In the genomic region with DNA sequence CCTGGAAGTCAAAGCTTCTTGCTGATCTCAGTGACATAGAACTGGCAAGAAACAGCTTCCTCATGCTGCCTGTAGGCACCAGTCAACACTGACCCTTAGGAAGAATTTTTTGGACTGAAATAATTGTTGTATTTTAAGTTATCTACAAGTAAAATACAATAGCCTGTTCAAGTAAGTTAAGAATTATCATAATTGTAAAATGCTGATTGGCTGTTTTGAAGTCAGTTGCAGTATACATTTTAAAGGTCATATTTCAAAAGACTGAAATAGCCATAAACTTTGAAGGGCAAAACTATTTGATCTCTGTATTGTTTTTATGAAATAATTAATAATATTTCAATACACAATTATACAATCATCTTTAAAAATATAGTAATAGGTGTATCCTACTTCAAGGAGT, we compare ENCODE assay signal across 24 cellular contexts.
DNase-seq lines count a peak whose midpoint lies in the region; ATAC-seq, FAIRE-seq and TF ChIP-seq lines count a peak whose summit lies in the region.
"Had no signal": no experiment of that assay in that cellular context is flagged by ENCODE, and none has a peak within 500 bp of the region (broad histone marks: within the 10 kb centered on the region; RNA-seq: fewer than 3 reads in every experiment).

No MANE protein-coding gene starts in this region.

- no peak overlapping the region for H4K5ac ChIP-seq in mesendoderm (ENCODE audit: low read length)

- no peak overlapping the region for H3K4ac ChIP-seq in mesendoderm (ENCODE audit: low read depth, low read length)

- H3K9me3 ChIP-seq in MG63, result no peaks in the 10 kb centered on the region
- no peaks in the 10 kb centered on the region for H3K9me3 ChIP-seq in pancreas
- H3K9me3 ChIP-seq: BE2C, Caco-2, HAP-1 had no signal

- peak; percentile 26 for FAIRE-seq in pancreas (lab: Jason Lieb, UNC)
- FAIRE-seq: A204.1, G401.6, GM12892, H54 had no signal

- H3K4me2 ChIP-seq in mesendoderm (ENCODE audit: low read length), result no peak overlapping the region

- no peak overlapping the region for H2BK15ac ChIP-seq in mesendoderm (replicated peaks; ENCODE audit: low read depth)

- H2BK120ac ChIP-seq in mesendoderm (ENCODE audit: low read depth, low read length), result no peak overlapping the region

- no peak overlapping the region for H2AK5ac ChIP-seq in mesendoderm (ENCODE audit: low read length)

- H2BK5ac ChIP-seq in mesendoderm (ENCODE audit: low read length), result no peak overlapping the region

- no peak overlapping the region for H3K56ac ChIP-seq in mesendoderm (ENCODE audit: low read length)

- no peak overlapping the region for H4K8ac ChIP-seq in mesendoderm (ENCODE audit: low read depth, low read length)

- no peaks in the 10 kb centered on the region for H3K79me1 ChIP-seq in mesendoderm (ENCODE audit: low read length)

- peak overlapping the region; percentile 60 for H3K4me3 ChIP-seq in MG63
- peak overlapping the region; percentile 27 for H3K4me3 ChIP-seq in fibroblast of the aortic adventitia (ENCODE audit: low read depth, low read length)
- no peak overlapping the region for H3K4me3 ChIP-seq in pancreas
- no peak overlapping the region for H3K4me3 ChIP-seq in mesendoderm (ENCODE audit: low read length)
- H3K4me3 ChIP-seq: HAP-1 had no signal

- H3K79me2 ChIP-seq in mesendoderm (ENCODE audit: control insufficient read depth, insufficient read depth, low read length), result no peaks in the 10 kb centered on the region

- H3K27me3 ChIP-seq in MG63 (no peaks in the 10 kb centered on the region), pancreas (no peaks in the 10 kb centered on the region), mesendoderm (ENCODE audit: insufficient read depth, low read length, poor library complexity) (no peaks in the 10 kb centered on the region)
- H3K27me3 ChIP-seq: BE2C had no signal

- H3K27ac ChIP-seq in pancreas, result no peak overlapping the region
- no peak overlapping the region for H3K27ac ChIP-seq in mesendoderm (ENCODE audit: low read depth, low read length)
- H3K27ac ChIP-seq in substantia nigra (ENCODE audit: low read depth, low read length, poor library complexity, severe bottlenecking), result no peak overlapping the region
- H3K27ac ChIP-seq: 22Rv1 had no signal

- no peak for ATAC-seq in pancreas
- ATAC-seq: CD8-positive, alpha-beta T cell had no signal

- H3K36me3 ChIP-seq in MG63 (peaks cover 49% of the 10 kb centered on the region), pancreas (no peaks in the 10 kb centered on the region), mesendoderm (ENCODE audit: control insufficient read depth, insufficient read depth, low read length) (no peaks in the 10 kb centered on the region)
- H3K36me3 ChIP-seq: BE2C, HAP-1 had no signal

- H3K4me1 ChIP-seq in pancreas, result no peaks in the 10 kb centered on the region
- peaks cover 2% of the 10 kb centered on the region for H3K4me1 ChIP-seq in mesendoderm (ENCODE audit: control insufficient read depth, low read depth, low read length)
- H3K4me1 ChIP-seq: BE2C, Caco-2, HAP-1 had no signal

- TF ChIP-seq CTCF in fibroblast of the aortic adventitia (IDR thresholded peaks at IDR 0.05; ENCODE audit: insufficient read depth, low read length) (no peak), pancreas (IDR thresholded peaks at IDR 0.05) (no peak)

- no peak overlapping the region for H3K9ac ChIP-seq in mesendoderm (ENCODE audit: low read length)

- H3K23ac ChIP-seq in mesendoderm (ENCODE audit: low read length), result no peak overlapping the region

- DNase-seq in DMS 273 (lab: John Stamatoyannopoulos, UW; ENCODE audit: unreplicated experiment) (peak; percentile 16), DMS 273 treated with DMSO at 0.1 percent for 48 hours (lab: John Stamatoyannopoulos, UW) (no peak), MG63 (peak; percentile 24), fibroblast of the aortic adventitia (ENCODE audit: low read depth) (peak; percentile 33), pancreas (no peak), mesendoderm (no peak), substantia nigra (lab: John Stamatoyannopoulos, UW) (no peak), cerebellar nuclear complex (lab: John Stamatoyannopoulos, UW) (no peak)
- DNase-seq: ACHN; AML-193; BE2C; C1 segment of cervical spinal cord; Caco-2; CD8-positive, alpha-beta T cell; DMS153; DND-41; GOT3; HFFc6 had no signal

- intact Hi-C loops in pancreas (cut with DNase I), result no loop called here

- H3K18ac ChIP-seq in mesendoderm (ENCODE audit: low read length), result no peak overlapping the region

Comparison
In these comparisons a context has a peak if more than half of its experiments do, and no peak if none do; other contexts are left out.
1. DNase-seq: peak in DMS 273 (single experiment), MG63 (single experiment) and fibroblast of the aortic adventitia (single experiment); none in DMS 273 treated with DMSO at 0.1 percent for 48 hours (single experiment), pancreas (0 of 6), mesendoderm (single experiment), substantia nigra (0 of 49) and cerebellar nuclear complex (0 of 2).
2. H3K4me3 ChIP-seq: peak in MG63 (single experiment) and fibroblast of the aortic adventitia (single experiment); none in pancreas (0 of 4) and mesendoderm (single experiment).